Comparison of ENCODE assay signal across 8 cellular contexts in the genomic region with DNA sequence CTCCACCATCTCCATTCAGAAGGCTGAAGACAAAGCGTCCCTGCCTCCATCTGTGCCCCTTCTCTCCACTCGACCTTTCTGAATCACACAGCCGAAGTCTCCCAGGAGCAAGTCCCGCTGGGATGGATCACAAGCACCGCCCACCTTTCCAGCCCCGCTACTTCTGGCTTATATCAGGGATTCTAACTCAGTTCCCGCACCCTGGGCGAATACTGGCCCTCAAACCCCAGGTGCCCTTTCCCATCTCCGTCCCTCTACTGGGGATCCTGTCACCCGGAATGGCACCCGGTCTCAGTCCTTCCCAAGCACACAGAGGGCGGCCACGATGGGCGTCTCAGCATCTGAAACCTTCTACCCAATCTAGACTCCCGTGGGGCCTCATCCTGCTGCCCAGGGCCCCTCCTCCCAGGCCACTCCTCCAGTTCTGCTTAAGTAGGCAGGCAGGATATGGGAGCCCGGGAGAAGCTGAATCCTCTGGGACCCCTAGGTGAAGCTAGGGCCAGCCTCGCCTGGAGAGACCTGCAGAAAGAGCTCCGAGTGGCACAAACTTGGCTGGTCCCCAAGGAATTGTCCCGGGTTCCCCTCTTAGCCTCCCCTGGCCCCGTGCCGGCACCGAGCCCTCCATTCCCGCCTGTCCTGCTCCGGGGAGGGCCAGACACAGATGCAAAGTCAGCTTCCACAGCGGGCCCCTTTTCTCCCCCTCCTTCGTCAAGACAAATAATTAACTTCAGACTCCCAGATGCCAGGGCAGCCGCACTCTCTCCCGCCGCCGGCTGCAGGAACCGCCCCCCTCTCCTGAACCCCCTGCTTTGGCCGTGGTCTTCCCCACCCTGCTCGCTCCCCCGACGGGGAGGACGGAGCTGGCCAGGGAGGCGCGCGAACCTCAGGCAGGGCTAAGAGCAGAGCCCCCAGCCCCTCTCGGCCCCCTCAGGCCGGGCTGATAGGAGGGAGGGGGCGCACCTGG. TPM values are rescaled to one million over a fixed set of nuclear protein-coding genes. Genes with fewer than 3 reads are reported as not detected.
DNase-seq lines count a peak whose midpoint lies in the region; TF ChIP-seq lines count a peak whose summit lies in the region.

No MANE protein-coding gene starts in this region.

- in situ Hi-C loops in GM23248 (cut with MboI) (loop anchor here (10.0 kb wide), 1 partner anchor 185 kb away; no protein-coding TSS in a partner anchor), GM13977 (cut with MboI; ENCODE audit: low pct_unique_long_range_greater_than_20kb, low sequenced_read_pairs, unreplicated experiment) (loop anchor here (10.0 kb wide), 1 partner anchor 175 kb away; no protein-coding TSS in a partner anchor)

- peaks cover 43% of the 10 kb centered on the region for H3K27me3 ChIP-seq in GM23248 (replicated peaks; ENCODE audit: insufficient read depth)
- peaks cover 4% of the 10 kb centered on the region; the same call in 1 of the 2 replicates for H3K27me3 ChIP-seq in iPS DF 6.9 (ENCODE audit: control insufficient read depth, insufficient read depth, low read length)
- peaks cover 43 to 52% (median 52%) of the 10 kb centered on the region in 3 donors for H3K27me3 ChIP-seq in skeletal muscle tissue (ENCODE audit: control insufficient read depth in 3 of 3, insufficient read depth in 3 of 3, low read length in 3 of 3)

- no peak overlapping the region for H3K27ac ChIP-seq in GM23248
- H3K27ac ChIP-seq in iPS DF 6.9 (ENCODE audit: low read length), result no peak overlapping the region
- peak overlapping the region; percentile 25 for H3K27ac ChIP-seq in skeletal muscle tissue (ENCODE audit: low read depth, low read length)

- TF ChIP-seq POLR2A in erythroblast (IDR thresholded peaks at IDR 0.05; ENCODE audit: low read length), result no peak

- peak overlapping the region; percentile 54 for H3K4me2 ChIP-seq in GM23248 (ENCODE audit: unreplicated experiment)

- DNase-seq in GM23248, result peak; percentile 49
- DNase-seq in amniotic epithelial cell (ENCODE audit: low read depth), result peak; percentile 52
- no peak for DNase-seq in iPS DF 6.9 (ENCODE audit: low read depth, low spot score)
- no peak for DNase-seq in activated CD8-positive, alpha-beta memory T cell treated with anti-CD3 and anti-CD28 coated beads for 24 hours
- no peak for DNase-seq in GM13977 (ENCODE audit: low spot score)
- DNase-seq in T-helper 2 cell, result no peak
- no peak for DNase-seq in erythroblast (lab: John Stamatoyannopoulos, UW)

- peak overlapping the region; percentile 43; the same call in 1 of the 2 replicates for H3K4me3 ChIP-seq in GM23248
- H3K4me3 ChIP-seq in iPS DF 6.9 (ENCODE audit: low read length), result peak overlapping the region; percentile 54
- peak overlapping the region in 1 of 3 donors; percentile 29 for H3K4me3 ChIP-seq in skeletal muscle tissue (ENCODE audit: low read length in 3 of 3)

- H3K9me3 ChIP-seq in GM23248 (ENCODE audit: low read depth) (no peaks in the 10 kb centered on the region), iPS DF 6.9 (ENCODE audit: control insufficient read depth, insufficient read depth, low read length) (no peaks in the 10 kb centered on the region), skeletal muscle tissue (ENCODE audit: control insufficient read depth in 3 of 3, low read length in 3 of 3) (no peaks in the 10 kb centered on the region)

- H3K36me3 ChIP-seq in GM23248 (ENCODE audit: low read depth) (no peaks in the 10 kb centered on the region), iPS DF 6.9 (ENCODE audit: control insufficient read depth, insufficient read depth, low read length) (no peaks in the 10 kb centered on the region), skeletal muscle tissue (ENCODE audit: control insufficient read depth in 3 of 3, insufficient read depth in 3 of 3, low read length in 3 of 3) (no peaks in the 10 kb centered on the region)

- TF ChIP-seq CTCF in GM13977 (IDR thresholded peaks at IDR 0.05; ENCODE audit: extremely low read depth, insufficient read depth, missing control alignments), result no peak

- WGBS in GM23248 (ENCODE audit: low coverage in 1 of 2, low lambda C conversion rate in 2 of 2, missing lambda C conversion rate in 2 of 2), 2 experiments, result 7 to 8% methylated on average over 35 to 40 of the region's 42 CpGs
- no CpG with 5 or more reads among the region's 42 CpGs for WGBS in iPS DF 6.9 (ENCODE audit: insufficient coverage, insufficient read length)

- H3K4me1 ChIP-seq in GM23248 (ENCODE audit: insufficient read depth) (no peaks in the 10 kb centered on the region), iPS DF 6.9 (ENCODE audit: control insufficient read depth, insufficient read depth, low read length) (peaks cover 11% of the 10 kb centered on the region; the same call in 1 of the 2 replicates), skeletal muscle tissue (ENCODE audit: control insufficient read depth in 3 of 3, insufficient read depth in 3 of 3, low read length in 3 of 3) (peaks cover 0 to 2% (median 2%) of the 10 kb centered on the region in 3 donors)

- H3K9me2 ChIP-seq in GM23248 (ENCODE audit: insufficient read depth), result no peaks in the 10 kb centered on the region

- H4K20me1 ChIP-seq in GM23248 (ENCODE audit: insufficient read depth), result no peaks in the 10 kb centered on the region

- no peaks in the 10 kb centered on the region for H3F3A ChIP-seq in GM23248 (ENCODE audit: insufficient read depth)

- H2AFZ ChIP-seq in GM23248, result peak overlapping the region; percentile 57

- no peaks in the 10 kb centered on the region for H3K79me2 ChIP-seq in GM23248 (ENCODE audit: insufficient read depth)

- H3K9ac ChIP-seq in GM23248 (no peak overlapping the region), skeletal muscle tissue (ENCODE audit: low read depth in 1 of 3, low read length in 3 of 3) (peak overlapping the region; percentile 10 to 40 (median 14))

RNA-seq across cellular contexts. Expression of a gene that starts 0.6 kb away (rescaled TPM):
- not detected in 2 replicates for total RNA-seq in GM23248 (2014; rRNA removed; shearing (Covaris generic))
- 0.10 TPM in 2 replicates for polyA plus RNA-seq in GM23248 (2016; fragmentation: Nextera tagmentation; extraction: Ambion mirVana)
- under 0.01 TPM for total RNA-seq in skeletal muscle tissue

RNA-seq across cellular contexts. Expression of a gene that starts 27.8 kb away (rescaled TPM):
- total RNA-seq in GM23248 (2014; rRNA removed; shearing (Covaris generic)), result under 0.01 and 1.6 TPM in 2 replicates
- 0.14 and 0.16 TPM in 2 replicates for polyA plus RNA-seq in GM23248 (2016; fragmentation: Nextera tagmentation; extraction: Ambion mirVana)
- 2.6 TPM for total RNA-seq in skeletal muscle tissue

RNA-seq across cellular contexts. Expression of a gene that starts 47.2 kb away (rescaled TPM):
- 96.5 and 124 TPM in 2 replicates for total RNA-seq in GM23248 (2014; rRNA removed; shearing (Covaris generic))
- polyA plus RNA-seq in GM23248 (2016; fragmentation: Nextera tagmentation; extraction: Ambion mirVana), result 243 and 264 TPM in 2 replicates
- total RNA-seq in skeletal muscle tissue, result 66.3 TPM

Comparison
In these comparisons a context has a peak if more than half of its experiments do, and no peak if none do; other contexts are left out.
1. DNase-seq: peak in GM23248 (single experiment) and amniotic epithelial cell (single experiment); none in iPS DF 6.9 (single experiment), activated CD8-positive, alpha-beta memory T cell treated with anti-CD3 and anti-CD28 coated beads for 24 hours (single experiment), GM13977 (single experiment), T-helper 2 cell (0 of 5) and erythroblast (0 of 2).